In genomic region chr7:101436857-101437576, GRCh38 we compare ENCODE assay signal across 17 cellular contexts.
DNase-seq lines count a peak whose midpoint lies in the region; TF ChIP-seq lines count a peak whose summit lies in the region.
"Had no signal": no experiment of that assay in that cellular context is flagged by ENCODE, and none has a peak within 500 bp of the region (broad histone marks: within the 10 kb centered on the region; RNA-seq: fewer than 3 reads in every experiment).

No MANE protein-coding gene starts in this region.

- peak overlapping the region; percentile 51 for H3K18ac ChIP-seq in neuronal stem cell (ENCODE audit: low read length)

- H3K4me3 ChIP-seq in neuronal stem cell (ENCODE audit: low read length in 2 of 2) (no peak overlapping the region), sigmoid colon (no peak overlapping the region)
- H3K4me3 ChIP-seq: lower lobe of right lung, ovary, spleen, tibial artery had no signal

- H2BK15ac ChIP-seq in neuronal stem cell (ENCODE audit: low read length) = no peak overlapping the region

- no peak overlapping the region for H3K4ac ChIP-seq in neuronal stem cell (ENCODE audit: low read length)

- WGBS in neuronal stem cell (ENCODE audit: extremely low coverage in 2 of 2, insufficient read length in 2 of 2, insufficient replicate concordance in 1 of 2), 2 donors = no CpG with 5 or more reads among the region's 19 CpGs
- WGBS in sigmoid colon, 2 donors = 58 to 74% methylated on average over 19 of the region's 19 CpGs

- no peak overlapping the region for H4K8ac ChIP-seq in neuronal stem cell (ENCODE audit: low read depth, low read length)

- H4K91ac ChIP-seq in neuronal stem cell (ENCODE audit: low read depth, low read length, poor library complexity) = no peak overlapping the region

- no peak overlapping the region for H2AK5ac ChIP-seq in neuronal stem cell (ENCODE audit: low read depth, low read length)

- H2BK120ac ChIP-seq in neuronal stem cell (ENCODE audit: low read depth, low read length) = no peak overlapping the region

- intact Hi-C loops in sigmoid colon (cut with DNase I) = no loop called here

- H3K23ac ChIP-seq in neuronal stem cell (ENCODE audit: low read depth, low read length, poor library complexity) = no peak overlapping the region

- no peak overlapping the region for H3K14ac ChIP-seq in neuronal stem cell (ENCODE audit: low read length)

- peak overlapping the region; percentile 15 for H3K9ac ChIP-seq in neuronal stem cell (ENCODE audit: low read depth, low read length, poor library complexity)

- no peak for TF ChIP-seq CTCF in GM10266 (IDR thresholded peaks at IDR 0.05; ENCODE audit: control insufficient read depth, insufficient read depth, low read depth, missing control alignments)
- no peak for TF ChIP-seq CTCF in sigmoid colon (IDR thresholded peaks at IDR 0.05)

- H3K4me2 ChIP-seq in neuronal stem cell (ENCODE audit: insufficient read depth, low read length, poor library complexity, severe bottlenecking) = no peak overlapping the region

- H3K27me3 ChIP-seq in neuronal stem cell (ENCODE audit: control insufficient read depth in 3 of 3, insufficient read depth in 3 of 3, low read depth in 1 of 3, low read length in 3 of 3) (peaks cover 0 to 2% (median 0%) of the 10 kb centered on the region in 3 experiments), sigmoid colon (peaks cover 0 to 48% (median 23%) of the 10 kb centered on the region in 3 donors)
- H3K27me3 ChIP-seq: ovary had no signal

- TF ChIP-seq EP300 in sigmoid colon (IDR thresholded peaks at IDR 0.05) = no peak

- H2BK12ac ChIP-seq in neuronal stem cell (ENCODE audit: low read length) = no peak overlapping the region

- no peak overlapping the region for H2AFZ ChIP-seq in neuronal stem cell (ENCODE audit: low read length)

- peaks cover 2 to 4% of the 10 kb centered on the region in 2 donors for H3K4me1 ChIP-seq in neuronal stem cell (ENCODE audit: control insufficient read depth in 2 of 2, insufficient read depth in 1 of 2, low read depth in 1 of 2, low read length in 2 of 2)
- H3K4me1 ChIP-seq in sigmoid colon = no peaks in the 10 kb centered on the region
- H3K4me1 ChIP-seq: lower lobe of right lung, spleen had no signal

- peaks cover 2% of the 10 kb centered on the region for H3K79me1 ChIP-seq in neuronal stem cell (ENCODE audit: low read depth, low read length)

- no peak overlapping the region for H2BK5ac ChIP-seq in neuronal stem cell (ENCODE audit: low read length)

- H3K27ac ChIP-seq in neuronal stem cell (replicated peaks; ENCODE audit: low read length) (no peak overlapping the region), sigmoid colon (no peak overlapping the region)
- H3K27ac ChIP-seq: 22Rv1, lower lobe of right lung, ovary, spleen, tibial artery had no signal

- H3K36me3 ChIP-seq in neuronal stem cell (replicated peaks in 1 of 2; ENCODE audit: control insufficient read depth in 2 of 2, insufficient read depth in 2 of 2, low read length in 2 of 2) (peaks cover 0 to 2% of the 10 kb centered on the region in 2 donors), sigmoid colon (no peaks in the 10 kb centered on the region)
- H3K36me3 ChIP-seq: lower lobe of right lung, ovary, spleen, tibial artery had no signal

- H3K9me3 ChIP-seq in neuronal stem cell (replicated peaks in 1 of 2; ENCODE audit: control insufficient read depth in 2 of 2, insufficient read depth in 1 of 2, low read depth in 1 of 2, low read length in 2 of 2) (no peaks in the 10 kb centered on the region), sigmoid colon (no peaks in the 10 kb centered on the region)
- H3K9me3 ChIP-seq: lower lobe of right lung, ovary, spleen, tibial artery had no signal

- peak; percentile 38 for DNase-seq in DMS 273 (lab: John Stamatoyannopoulos, UW; ENCODE audit: unreplicated experiment)
- no peak for DNase-seq in DMS 273 treated with DMSO at 0.1 percent for 48 hours (lab: John Stamatoyannopoulos, UW)
- DNase-seq in NCI-H460 (ENCODE audit: extremely low read depth, low read depth) = peak; percentile 31
- peak; percentile 78 for DNase-seq in ecto neural progenitor cell (ENCODE audit: low spot score)
- peak; percentile 29 for DNase-seq in neuronal stem cell (ENCODE audit: low spot score)
- DNase-seq in GM10266 (ENCODE audit: extremely low spot score) = no peak
- no peak for DNase-seq in NCI-H1048 (lab: John Stamatoyannopoulos, UW)
- DNase-seq in sigmoid colon = no peak
- DNase-seq: activated CD4-positive, alpha-beta T cell treated with anti-CD3 and anti-CD28 coated beads for 4 hours; COR-L47; effector memory CD8-positive, alpha-beta T cell; lower lobe of right lung; NCI-H1436; ovary; spleen; tibial artery had no signal

- no peak for TF ChIP-seq POLR2A in sigmoid colon (IDR thresholded peaks at IDR 0.05)

Comparison
In these comparisons a context has a peak if more than half of its experiments do, and no peak if none do; other contexts are left out.
1. DNase-seq: peak in DMS 273 (single experiment), NCI-H460 (single experiment), ecto neural progenitor cell (single experiment) and neuronal stem cell (single experiment); none in DMS 273 treated with DMSO at 0.1 percent for 48 hours (single experiment), GM10266 (single experiment), NCI-H1048 (single experiment) and sigmoid colon (single experiment).